2 cellular contexts compared by ENCODE assay signal in the genomic region with DNA sequence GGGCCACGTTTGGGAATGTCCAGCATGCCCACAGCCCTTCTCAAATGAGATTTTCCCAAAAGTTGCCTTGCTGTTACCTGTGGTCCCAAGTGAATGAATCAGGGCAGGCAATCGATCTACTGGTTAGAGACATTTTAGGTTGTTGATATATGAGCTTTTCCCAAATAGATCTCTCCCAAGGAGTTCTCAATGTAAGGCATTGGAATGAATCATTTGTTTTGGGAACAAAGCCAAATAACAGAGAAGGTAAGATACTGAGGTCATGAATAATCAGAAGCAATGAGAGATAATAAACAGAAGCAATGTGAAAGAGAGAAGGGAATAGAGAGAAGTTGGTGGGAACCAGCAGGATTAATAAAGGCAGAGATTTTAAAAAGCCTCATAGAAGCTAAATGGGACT.
TF ChIP-seq lines count a peak whose summit lies in the region.

No MANE protein-coding gene starts in this region.

TF ChIP-seq in SK-N-SH, 30 proteins besides CTCF, POLR2A, EP300 and RAD21 (continued from another document):
- TF ChIP-seq, protein P1, sequence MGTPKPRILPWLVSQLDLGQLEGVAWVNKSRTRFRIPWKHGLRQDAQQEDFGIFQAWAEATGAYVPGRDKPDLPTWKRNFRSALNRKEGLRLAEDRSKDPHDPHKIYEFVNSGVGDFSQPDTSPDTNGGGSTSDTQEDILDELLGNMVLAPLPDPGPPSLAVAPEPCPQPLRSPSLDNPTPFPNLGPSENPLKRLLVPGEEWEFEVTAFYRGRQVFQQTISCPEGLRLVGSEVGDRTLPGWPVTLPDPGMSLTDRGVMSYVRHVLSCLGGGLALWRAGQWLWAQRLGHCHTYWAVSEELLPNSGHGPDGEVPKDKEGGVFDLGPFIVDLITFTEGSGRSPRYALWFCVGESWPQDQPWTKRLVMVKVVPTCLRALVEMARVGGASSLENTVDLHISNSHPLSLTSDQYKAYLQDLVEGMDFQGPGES (IDR thresholded peaks at IDR 0.05; ENCODE audit: low read depth, low read length): no peak
- TF ChIP-seq CHD2 (IDR thresholded peaks at IDR 0.05; ENCODE audit: low read length, partially characterized antibody): no peak
- peak; percentile 36; the same call in 1 of the 2 replicates for TF ChIP-seq FOSL2 (IDR thresholded peaks at IDR 0.05; ENCODE audit: borderline replicate concordance, low read depth)
- TF ChIP-seq, protein P2, sequence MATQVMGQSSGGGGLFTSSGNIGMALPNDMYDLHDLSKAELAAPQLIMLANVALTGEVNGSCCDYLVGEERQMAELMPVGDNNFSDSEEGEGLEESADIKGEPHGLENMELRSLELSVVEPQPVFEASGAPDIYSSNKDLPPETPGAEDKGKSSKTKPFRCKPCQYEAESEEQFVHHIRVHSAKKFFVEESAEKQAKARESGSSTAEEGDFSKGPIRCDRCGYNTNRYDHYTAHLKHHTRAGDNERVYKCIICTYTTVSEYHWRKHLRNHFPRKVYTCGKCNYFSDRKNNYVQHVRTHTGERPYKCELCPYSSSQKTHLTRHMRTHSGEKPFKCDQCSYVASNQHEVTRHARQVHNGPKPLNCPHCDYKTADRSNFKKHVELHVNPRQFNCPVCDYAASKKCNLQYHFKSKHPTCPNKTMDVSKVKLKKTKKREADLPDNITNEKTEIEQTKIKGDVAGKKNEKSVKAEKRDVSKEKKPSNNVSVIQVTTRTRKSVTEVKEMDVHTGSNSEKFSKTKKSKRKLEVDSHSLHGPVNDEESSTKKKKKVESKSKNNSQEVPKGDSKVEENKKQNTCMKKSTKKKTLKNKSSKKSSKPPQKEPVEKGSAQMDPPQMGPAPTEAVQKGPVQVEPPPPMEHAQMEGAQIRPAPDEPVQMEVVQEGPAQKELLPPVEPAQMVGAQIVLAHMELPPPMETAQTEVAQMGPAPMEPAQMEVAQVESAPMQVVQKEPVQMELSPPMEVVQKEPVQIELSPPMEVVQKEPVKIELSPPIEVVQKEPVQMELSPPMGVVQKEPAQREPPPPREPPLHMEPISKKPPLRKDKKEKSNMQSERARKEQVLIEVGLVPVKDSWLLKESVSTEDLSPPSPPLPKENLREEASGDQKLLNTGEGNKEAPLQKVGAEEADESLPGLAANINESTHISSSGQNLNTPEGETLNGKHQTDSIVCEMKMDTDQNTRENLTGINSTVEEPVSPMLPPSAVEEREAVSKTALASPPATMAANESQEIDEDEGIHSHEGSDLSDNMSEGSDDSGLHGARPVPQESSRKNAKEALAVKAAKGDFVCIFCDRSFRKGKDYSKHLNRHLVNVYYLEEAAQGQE (IDR thresholded peaks at IDR 0.05; ENCODE audit: low read depth, low read length): no peak
- no peak for TF ChIP-seq NRF1 (IDR thresholded peaks at IDR 0.05; ENCODE audit: low read depth, low read length)
- TF ChIP-seq, protein P3, sequence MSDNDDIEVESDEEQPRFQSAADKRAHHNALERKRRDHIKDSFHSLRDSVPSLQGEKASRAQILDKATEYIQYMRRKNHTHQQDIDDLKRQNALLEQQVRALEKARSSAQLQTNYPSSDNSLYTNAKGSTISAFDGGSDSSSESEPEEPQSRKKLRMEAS (IDR thresholded peaks at IDR 0.05; ENCODE audit: low read depth): no peak
- no peak for TF ChIP-seq SIN3A (IDR thresholded peaks at IDR 0.05; ENCODE audit: borderline replicate concordance, low read depth, low read length)
- TF ChIP-seq ELF1 (IDR thresholded peaks at IDR 0.05): no peak
- TF ChIP-seq, protein P4, sequence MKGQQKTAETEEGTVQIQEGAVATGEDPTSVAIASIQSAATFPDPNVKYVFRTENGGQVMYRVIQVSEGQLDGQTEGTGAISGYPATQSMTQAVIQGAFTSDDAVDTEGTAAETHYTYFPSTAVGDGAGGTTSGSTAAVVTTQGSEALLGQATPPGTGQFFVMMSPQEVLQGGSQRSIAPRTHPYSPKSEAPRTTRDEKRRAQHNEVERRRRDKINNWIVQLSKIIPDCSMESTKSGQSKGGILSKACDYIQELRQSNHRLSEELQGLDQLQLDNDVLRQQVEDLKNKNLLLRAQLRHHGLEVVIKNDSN (IDR thresholded peaks at IDR 0.05; ENCODE audit: borderline replicate concordance, low read depth): no peak
- TF ChIP-seq TCF12 (IDR thresholded peaks at IDR 0.05): peak; percentile 35; the same call in 1 of the 2 replicates
- TF ChIP-seq FOXM1 (IDR thresholded peaks at IDR 0.05; ENCODE audit: low read depth): no peak
- TF ChIP-seq RFX5 (IDR thresholded peaks at IDR 0.05; ENCODE audit: low read length): no peak
- no peak for TF ChIP-seq SMC3 (IDR thresholded peaks at IDR 0.05; ENCODE audit: low read depth, low read length)
- TF ChIP-seq TAF1 (IDR thresholded peaks at IDR 0.05; ENCODE audit: borderline replicate concordance, low read depth, low read length): no peak
- TF ChIP-seq NFIC (IDR thresholded peaks at IDR 0.05; ENCODE audit: borderline replicate concordance): peak; percentile 50; the same call in 1 of the 2 replicates
TF ChIP-seq in SK-N-SH: peak in this region for 4.

TF ChIP-seq in SK-N-SH treated with all-trans-retinoic acid at 6 μM for 48 hours, 23 proteins besides CTCF, POLR2A, EP300 and RAD21 (continued from another document):
- TF ChIP-seq, protein P5, sequence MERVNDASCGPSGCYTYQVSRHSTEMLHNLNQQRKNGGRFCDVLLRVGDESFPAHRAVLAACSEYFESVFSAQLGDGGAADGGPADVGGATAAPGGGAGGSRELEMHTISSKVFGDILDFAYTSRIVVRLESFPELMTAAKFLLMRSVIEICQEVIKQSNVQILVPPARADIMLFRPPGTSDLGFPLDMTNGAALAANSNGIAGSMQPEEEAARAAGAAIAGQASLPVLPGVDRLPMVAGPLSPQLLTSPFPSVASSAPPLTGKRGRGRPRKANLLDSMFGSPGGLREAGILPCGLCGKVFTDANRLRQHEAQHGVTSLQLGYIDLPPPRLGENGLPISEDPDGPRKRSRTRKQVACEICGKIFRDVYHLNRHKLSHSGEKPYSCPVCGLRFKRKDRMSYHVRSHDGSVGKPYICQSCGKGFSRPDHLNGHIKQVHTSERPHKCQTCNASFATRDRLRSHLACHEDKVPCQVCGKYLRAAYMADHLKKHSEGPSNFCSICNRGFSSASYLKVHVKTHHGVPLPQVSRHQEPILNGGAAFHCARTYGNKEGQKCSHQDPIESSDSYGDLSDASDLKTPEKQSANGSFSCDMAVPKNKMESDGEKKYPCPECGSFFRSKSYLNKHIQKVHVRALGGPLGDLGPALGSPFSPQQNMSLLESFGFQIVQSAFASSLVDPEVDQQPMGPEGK (CRISPR knock-in tag; IDR thresholded peaks at IDR 0.05; ENCODE audit: borderline replicate concordance): no peak
- no peak for TF ChIP-seq GLIS3 (CRISPR knock-in tag; IDR thresholded peaks at IDR 0.05)
